ENCODE assay signal across 2 cellular contexts in the genomic region with DNA sequence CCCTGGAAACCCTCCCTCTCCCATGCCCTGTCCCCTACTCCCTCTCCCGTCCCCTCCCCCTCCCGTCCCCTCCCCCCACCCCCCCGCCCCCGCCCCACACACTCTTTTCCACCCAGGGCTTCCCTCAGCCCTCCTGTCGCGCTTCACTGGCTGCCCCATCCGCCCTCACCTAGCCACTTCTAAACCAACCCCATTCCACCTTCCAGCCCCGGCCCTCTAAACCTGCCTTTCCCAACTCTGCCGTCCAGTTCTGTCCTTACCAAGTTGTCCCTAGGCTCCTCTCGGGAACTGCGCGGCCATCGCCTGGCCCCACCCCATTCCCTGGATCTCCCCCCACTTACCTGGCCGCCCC.
TF ChIP-seq lines count a peak whose summit lies in the region.

No MANE protein-coding gene starts in this region.

TF ChIP-seq in IMR-90, 13 proteins besides CTCF, POLR2A, EP300 and RAD21:
- TF ChIP-seq FOS (IDR thresholded peaks at IDR 0.05; ENCODE audit: low read depth, low read length) (no peak), CHD1 (IDR thresholded peaks at IDR 0.05; ENCODE audit: low read depth, low read length) (no peak), MXI1 (IDR thresholded peaks at IDR 0.05; ENCODE audit: borderline replicate concordance, low read depth, low read length) (no peak), RFX5 (IDR thresholded peaks at IDR 0.05; ENCODE audit: low read depth, low read length) (no peak), MAZ (IDR thresholded peaks at IDR 0.05; ENCODE audit: borderline replicate concordance, low read depth, low read length) (no peak), MAFK (IDR thresholded peaks at IDR 0.05; ENCODE audit: low read depth, low read length) (no peak), RCOR1 (IDR thresholded peaks at IDR 0.05; ENCODE audit: insufficient replicate concordance, low read length) (no peak), BHLHE40 (IDR thresholded peaks at IDR 0.05; ENCODE audit: low read depth, low read length) (no peak), NFE2L2 (IDR thresholded peaks at IDR 0.05; ENCODE audit: low read depth, low read length) (no peak), SMC3 (IDR thresholded peaks at IDR 0.05; ENCODE audit: low read depth, low read length) (no peak), CEBPB (IDR thresholded peaks at IDR 0.05; ENCODE audit: low read depth, low read length) (no peak)
- TF ChIP-seq, protein P1, sequence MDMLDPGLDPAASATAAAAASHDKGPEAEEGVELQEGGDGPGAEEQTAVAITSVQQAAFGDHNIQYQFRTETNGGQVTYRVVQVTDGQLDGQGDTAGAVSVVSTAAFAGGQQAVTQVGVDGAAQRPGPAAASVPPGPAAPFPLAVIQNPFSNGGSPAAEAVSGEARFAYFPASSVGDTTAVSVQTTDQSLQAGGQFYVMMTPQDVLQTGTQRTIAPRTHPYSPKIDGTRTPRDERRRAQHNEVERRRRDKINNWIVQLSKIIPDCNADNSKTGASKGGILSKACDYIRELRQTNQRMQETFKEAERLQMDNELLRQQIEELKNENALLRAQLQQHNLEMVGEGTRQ (IDR thresholded peaks at IDR 0.05; ENCODE audit: low read depth, low read length) = no peak
- TF ChIP-seq, protein P2, sequence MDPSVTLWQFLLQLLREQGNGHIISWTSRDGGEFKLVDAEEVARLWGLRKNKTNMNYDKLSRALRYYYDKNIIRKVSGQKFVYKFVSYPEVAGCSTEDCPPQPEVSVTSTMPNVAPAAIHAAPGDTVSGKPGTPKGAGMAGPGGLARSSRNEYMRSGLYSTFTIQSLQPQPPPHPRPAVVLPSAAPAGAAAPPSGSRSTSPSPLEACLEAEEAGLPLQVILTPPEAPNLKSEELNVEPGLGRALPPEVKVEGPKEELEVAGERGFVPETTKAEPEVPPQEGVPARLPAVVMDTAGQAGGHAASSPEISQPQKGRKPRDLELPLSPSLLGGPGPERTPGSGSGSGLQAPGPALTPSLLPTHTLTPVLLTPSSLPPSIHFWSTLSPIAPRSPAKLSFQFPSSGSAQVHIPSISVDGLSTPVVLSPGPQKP (IDR thresholded peaks at IDR 0.05; ENCODE audit: borderline replicate concordance, low read depth, low read length) = no peak

TF ChIP-seq in H1, 55 proteins besides CTCF, POLR2A, EP300 and RAD21:
- TF ChIP-seq PHF8 (conservative IDR thresholded peaks at IDR 0.05; ENCODE audit: low read depth, low read length) (peak; percentile 44), ASH2L (IDR thresholded peaks at IDR 0.05; ENCODE audit: low read length) (peak; percentile 36), KDM1A (IDR thresholded peaks at IDR 0.05; ENCODE audit: borderline replicate concordance, low read length) (no peak), TAF1 (IDR thresholded peaks at IDR 0.05; ENCODE audit: low read depth, low read length) (peak; percentile 53; the same call in 1 of the 2 replicates), TEAD4 (IDR thresholded peaks at IDR 0.05; ENCODE audit: low read depth, low read length) (no peak), SP1 (IDR thresholded peaks at IDR 0.05; ENCODE audit: low read depth, low read length) (no peak)
TF ChIP-seq in H1: peak in this region for 3.
